ENCODE assay signal across 21 cellular contexts in genomic region chr3:31927806-31928205, GRCh38. TPM values are rescaled to one million over a fixed set of nuclear protein-coding genes. Genes with fewer than 3 reads are reported as not detected.
DNase-seq lines count a peak whose midpoint lies in the region; ATAC-seq and TF ChIP-seq lines count a peak whose summit lies in the region.
"Had no signal": no experiment of that assay in that cellular context is flagged by ENCODE, and none has a peak within 500 bp of the region (broad histone marks: within the 10 kb centered on the region; RNA-seq: fewer than 3 reads in every experiment).

No MANE protein-coding gene starts in this region.

- DNase-seq in activated T-cell treated with anti-CD3 and anti-CD28 coated beads, Interleukin-2, amount 50 U/mL, for 72 hours: no peak
- DNase-seq in activated T-cell treated with anti-CD3 and anti-CD28 coated beads, Interleukin-2, amount 50 U/mL, for 1 hour: no peak
- no peak for DNase-seq in RWPE2 (ENCODE audit: low spot score)
- DNase-seq in germinal center (ENCODE audit: low spot score): peak; percentile 33
- DNase-seq in HuH-7.5 (ENCODE audit: low spot score): no peak
- DNase-seq in dermis blood vessel endothelial cell: no peak
- DNase-seq in RKO (ENCODE audit: low spot score): no peak
- DNase-seq: body of pancreas, cerebellar nuclear complex, COR-L47, GF-D8, glutamatergic neuron, Kasumi-1, NCI-H1694 treated with DMSO at 0.1 percent for 48 hours, NCI-H2171 treated with DMSO at 0.1 percent for 48 hours, NCI-H526 treated with DMSO at 0.1 percent for 48 hours had no signal

- H3K27me3 Mint-ChIP-seq in activated T-cell treated with anti-CD3 and anti-CD28 coated beads, Interleukin-2, amount 50 U/mL, for 72 hours (ENCODE audit: low read depth): no peaks in the 10 kb centered on the region
- no peaks in the 10 kb centered on the region for H3K27me3 Mint-ChIP-seq in stimulated activated memory B cell treated with anti-CD40 and anti-IgM and Interleukin-4, amounts not matched to agents 10 μg/mL and 1 μg/mL and 100 μg/mL, for 72 hours
- H3K27me3 Mint-ChIP-seq: progenitor cell of endocrine pancreas had no signal

- peaks cover 37% of the 10 kb centered on the region for H3K4me1 Mint-ChIP-seq in activated T-cell treated with anti-CD3 and anti-CD28 coated beads, Interleukin-2, amount 50 U/mL, for 72 hours (ENCODE audit: low read depth)
- peaks cover 78% of the 10 kb centered on the region for H3K4me1 Mint-ChIP-seq in stimulated activated memory B cell treated with anti-CD40 and anti-IgM and Interleukin-4, amounts not matched to agents 10 μg/mL and 1 μg/mL and 100 μg/mL, for 72 hours

- TF ChIP-seq CTCF in RWPE2 (IDR thresholded peaks at IDR 0.05; ENCODE audit: poor library complexity, severe bottlenecking): no peak

- no peaks in the 10 kb centered on the region for H3K9me3 ChIP-seq in RWPE2 (ENCODE audit: severe bottlenecking)
- H3K9me3 ChIP-seq: body of pancreas had no signal

- ATAC-seq in activated T-cell treated with anti-CD3 and anti-CD28 coated beads, Interleukin-2, amount 50 U/mL, for 72 hours (replicated peaks in 1 of 2): no peak
- ATAC-seq in RWPE2 (ENCODE audit: low read depth): no peak
- peak; percentile 66 for ATAC-seq in stimulated activated memory B cell treated with anti-CD40 and anti-IgM and Interleukin-4, amounts not matched to agents 10 μg/mL and 1 μg/mL and 100 μg/mL, for 72 hours
- ATAC-seq: body of pancreas, Right ventricle myocardium inferior had no signal

- peaks cover 4% of the 10 kb centered on the region for H3K36me3 ChIP-seq in RWPE2 (ENCODE audit: low read depth)

- H3K4me1 ChIP-seq in RWPE2 (ENCODE audit: insufficient read depth, poor library complexity, severe bottlenecking): peaks cover 15% of the 10 kb centered on the region
- H3K4me1 ChIP-seq: body of pancreas had no signal

- no peaks in the 10 kb centered on the region for H3K36me3 Mint-ChIP-seq in activated T-cell treated with anti-CD3 and anti-CD28 coated beads, Interleukin-2, amount 50 U/mL, for 72 hours (ENCODE audit: insufficient read depth in 2 of 2)
- peaks cover 6% of the 10 kb centered on the region for H3K36me3 Mint-ChIP-seq in stimulated activated memory B cell treated with anti-CD40 and anti-IgM and Interleukin-4, amounts not matched to agents 10 μg/mL and 1 μg/mL and 100 μg/mL, for 72 hours

- H3K27me3 ChIP-seq in RWPE2 (ENCODE audit: insufficient read depth, poor library complexity, severe bottlenecking): no peaks in the 10 kb centered on the region
- H3K27me3 ChIP-seq: body of pancreas had no signal

- H3K4me3 ChIP-seq in RWPE2 (ENCODE audit: severe bottlenecking): no peak overlapping the region
- H3K4me3 ChIP-seq: body of pancreas, GM23248, lung had no signal

- peak overlapping the region in 1 of 2 donors; percentile 2 for H3K4me3 Mint-ChIP-seq in activated T-cell treated with anti-CD3 and anti-CD28 coated beads, Interleukin-2, amount 50 U/mL, for 72 hours
- H3K4me3 Mint-ChIP-seq in stimulated activated memory B cell treated with anti-CD40 and anti-IgM and Interleukin-4, amounts not matched to agents 10 μg/mL and 1 μg/mL and 100 μg/mL, for 72 hours: peak overlapping the region; percentile 46

- no peaks in the 10 kb centered on the region for H3K9me3 Mint-ChIP-seq in activated T-cell treated with anti-CD3 and anti-CD28 coated beads, Interleukin-2, amount 50 U/mL, for 72 hours
- H3K9me3 Mint-ChIP-seq in stimulated activated memory B cell treated with anti-CD40 and anti-IgM and Interleukin-4, amounts not matched to agents 10 μg/mL and 1 μg/mL and 100 μg/mL, for 72 hours: no peaks in the 10 kb centered on the region

- H3K27ac ChIP-seq in RWPE2 (ENCODE audit: poor library complexity, severe bottlenecking): peak overlapping the region; percentile 23
- H3K27ac ChIP-seq: body of pancreas, GM23248 had no signal

- peak overlapping the region; percentile 8 for H3K27ac Mint-ChIP-seq in activated T-cell treated with anti-CD3 and anti-CD28 coated beads, Interleukin-2, amount 50 U/mL, for 72 hours
- peak overlapping the region; percentile 76 for H3K27ac Mint-ChIP-seq in stimulated activated memory B cell treated with anti-CD40 and anti-IgM and Interleukin-4, amounts not matched to agents 10 μg/mL and 1 μg/mL and 100 μg/mL, for 72 hours
- H3K27ac Mint-ChIP-seq: progenitor cell of endocrine pancreas had no signal

RNA-seq across cellular contexts. Expression of gene OSBPL10, which starts 53.3 kb away (rescaled TPM):
- total RNA-seq in activated T-cell treated with anti-CD3 and anti-CD28 coated beads, Interleukin-2, amount 50 U/mL, for 72 hours: 1 to 10 TPM; 2.2 to 5.1 TPM
- total RNA-seq in dermis blood vessel endothelial cell: 27.7 and 36.4 TPM in 2 replicates

RNA-seq across cellular contexts. Expression of gene ZNF860, which starts 53.7 kb away (rescaled TPM):
- under 1 TPM in 1 of 2 donors, not detected in 1; 0.14 TPM for total RNA-seq in activated T-cell treated with anti-CD3 and anti-CD28 coated beads, Interleukin-2, amount 50 U/mL, for 72 hours
- total RNA-seq in dermis blood vessel endothelial cell: 2.2 and 3.4 TPM in 2 replicates
